In the genomic region with DNA sequence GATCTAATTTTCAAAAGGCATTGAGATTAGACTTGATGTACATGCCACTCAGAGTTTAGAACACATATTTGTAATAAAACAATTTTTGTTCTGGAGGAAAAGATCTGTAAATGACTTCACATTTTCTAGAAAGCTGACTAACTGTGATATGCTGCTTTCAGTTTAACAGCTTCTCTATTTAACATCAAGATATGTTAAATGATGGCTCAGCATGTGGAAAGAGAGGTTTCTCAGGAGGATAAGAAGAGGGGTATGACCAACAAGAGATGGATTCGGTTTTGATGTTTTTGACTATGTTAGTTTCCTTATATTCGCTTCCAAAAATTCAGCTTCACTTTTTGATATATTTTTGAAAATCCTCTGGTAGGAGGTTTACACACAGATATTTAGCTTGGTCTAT, we compare ENCODE assay signal across 29 cellular contexts.
"Had no signal": no experiment of that assay in that cellular context is flagged by ENCODE, and none has a peak within 500 bp of the region (broad histone marks: within the 10 kb centered on the region; RNA-seq: fewer than 3 reads in every experiment).

No MANE protein-coding gene starts in this region.

- H3K27me3 ChIP-seq: neural progenitor cell, ovary, right lobe of liver, sigmoid colon, suprapubic skin, testis, tibial artery, transverse colon, upper lobe of right lung, uterus had no signal

- H3K9ac ChIP-seq: neural progenitor cell, parathyroid adenoma had no signal

- H3K27me3 Mint-ChIP-seq: progenitor cell of endocrine pancreas; stimulated activated memory B cell treated with anti-CD40 and anti-IgM and Interleukin-4, amounts not matched to agents 10 μg/mL and 1 μg/mL and 100 μg/mL, for 72 hours; stimulated activated naive CD8-positive, alpha-beta T cell treated with anti-CD3 and anti-CD28 coated beads, Interleukin-15, amount 100 ng/mL, for 72 hours; type B pancreatic cell had no signal

- H3K4me1 Mint-ChIP-seq: natural killer cell; nephron; neural progenitor cell; stimulated activated memory B cell treated with anti-CD40 and anti-IgM and Interleukin-4, amounts not matched to agents 10 μg/mL and 1 μg/mL and 100 μg/mL, for 72 hours; stimulated activated naive CD8-positive, alpha-beta T cell treated with anti-CD3 and anti-CD28 coated beads, Interleukin-15, amount 100 ng/mL, for 72 hours had no signal

- H2AFZ ChIP-seq: neural progenitor cell, parathyroid adenoma had no signal

- H3K36me3 ChIP-seq: neural progenitor cell, ovary, right lobe of liver, sigmoid colon, suprapubic skin, tibial artery, transverse colon, upper lobe of right lung, uterus had no signal

- H3K9me3 ChIP-seq: ovary, psoas muscle, right lobe of liver, sigmoid colon, suprapubic skin, testis, tibial artery, transverse colon, upper lobe of right lung, uterus had no signal

- H3K4me2 ChIP-seq: neural progenitor cell had no signal

- H3K27ac Mint-ChIP-seq: natural killer cell; nephron; neural progenitor cell; progenitor cell of endocrine pancreas; stimulated activated memory B cell treated with anti-CD40 and anti-IgM and Interleukin-4, amounts not matched to agents 10 μg/mL and 1 μg/mL and 100 μg/mL, for 72 hours; stimulated activated naive CD8-positive, alpha-beta T cell treated with anti-CD3 and anti-CD28 coated beads, Interleukin-15, amount 100 ng/mL, for 72 hours; type B pancreatic cell had no signal

- H3K4me1 ChIP-seq: neural progenitor cell, parathyroid adenoma, psoas muscle, right lobe of liver, sigmoid colon, suprapubic skin, testis, tibial artery, transverse colon, upper lobe of right lung, uterus had no signal

- DNase-seq: natural killer cell; occipital lobe; ovary; posterior cingulate gyrus; psoas muscle; right cardiac atrium; right lobe of liver; sigmoid colon; small intestine; stimulated activated CD4-positive, alpha-beta T cell treated with anti-CD3 and anti-CD28 coated beads, Interleukin-15, amount 100 ng/mL, for 24 hours; stimulated activated CD4-positive, alpha-beta T cell treated with anti-CD3 and anti-CD28 coated beads, Interleukin-2, amount 100 ng/mL, for 24 hours; stimulated activated CD4-positive, alpha-beta T cell treated with anti-CD3 and anti-CD28 coated beads, Interleukin-2, amount 100 ng/mL, for 48 hours; stimulated activated CD4-positive, alpha-beta T cell treated with anti-CD3 and anti-CD28 coated beads, Interleukin-4, amount 100 ng/mL, for 24 hours; stimulated activated naive CD4-positive, alpha-beta T cell; stimulated activated naive CD8-positive, alpha-beta T cell treated with anti-CD3 and anti-CD28 coated beads, Interleukin-15, amount 100 ng/mL, for 72 hours; stimulated activated naive CD8-positive, alpha-beta T cell treated with anti-CD3 and anti-CD28 coated beads, Interleukin-15, Interleukin-2, amounts not matched to agents 100 U/mL and 50 U/mL, for 24 hours; substantia nigra; testis; tibial artery; transverse colon; upper lobe of right lung; uterus had no signal

- H3K79me2 ChIP-seq: parathyroid adenoma had no signal

- H3K9me3 Mint-ChIP-seq: neural progenitor cell; stimulated activated memory B cell treated with anti-CD40 and anti-IgM and Interleukin-4, amounts not matched to agents 10 μg/mL and 1 μg/mL and 100 μg/mL, for 72 hours; stimulated activated naive CD8-positive, alpha-beta T cell treated with anti-CD3 and anti-CD28 coated beads, Interleukin-15, amount 100 ng/mL, for 72 hours had no signal

- H3K27ac ChIP-seq: neural progenitor cell, ovary, parathyroid adenoma, psoas muscle, right lobe of liver, sigmoid colon, suprapubic skin, testis, tibial artery, transverse colon, upper lobe of right lung, uterus had no signal

- ATAC-seq: natural killer cell; psoas muscle; right cardiac atrium; right lobe of liver; stimulated activated memory B cell treated with anti-CD40 and anti-IgM and Interleukin-4, amounts not matched to agents 10 μg/mL and 1 μg/mL and 100 μg/mL, for 72 hours; stimulated activated naive CD8-positive, alpha-beta T cell treated with anti-CD3 and anti-CD28 coated beads, Interleukin-15, amount 100 ng/mL, for 72 hours; stimulated activated naive CD8-positive, alpha-beta T cell treated with anti-CD3 and anti-CD28 coated beads, Interleukin-15, Interleukin-2, amounts not matched to agents 100 U/mL and 50 U/mL, for 24 hours; upper lobe of right lung had no signal

- H3K4me3 ChIP-seq: neural progenitor cell, ovary, psoas muscle, right lobe of liver, sigmoid colon, suprapubic skin, testis, tibial artery, transverse colon, upper lobe of right lung, uterus had no signal

- H3K4me3 Mint-ChIP-seq: natural killer cell; nephron; neural progenitor cell; stimulated activated memory B cell treated with anti-CD40 and anti-IgM and Interleukin-4, amounts not matched to agents 10 μg/mL and 1 μg/mL and 100 μg/mL, for 72 hours; stimulated activated naive CD8-positive, alpha-beta T cell treated with anti-CD3 and anti-CD28 coated beads, Interleukin-15, amount 100 ng/mL, for 72 hours; type B pancreatic cell had no signal

- H3K36me3 Mint-ChIP-seq: natural killer cell; neural progenitor cell; stimulated activated memory B cell treated with anti-CD40 and anti-IgM and Interleukin-4, amounts not matched to agents 10 μg/mL and 1 μg/mL and 100 μg/mL, for 72 hours; type B pancreatic cell had no signal
